ENCODE assay signal across 3 cellular contexts in the genomic region with DNA sequence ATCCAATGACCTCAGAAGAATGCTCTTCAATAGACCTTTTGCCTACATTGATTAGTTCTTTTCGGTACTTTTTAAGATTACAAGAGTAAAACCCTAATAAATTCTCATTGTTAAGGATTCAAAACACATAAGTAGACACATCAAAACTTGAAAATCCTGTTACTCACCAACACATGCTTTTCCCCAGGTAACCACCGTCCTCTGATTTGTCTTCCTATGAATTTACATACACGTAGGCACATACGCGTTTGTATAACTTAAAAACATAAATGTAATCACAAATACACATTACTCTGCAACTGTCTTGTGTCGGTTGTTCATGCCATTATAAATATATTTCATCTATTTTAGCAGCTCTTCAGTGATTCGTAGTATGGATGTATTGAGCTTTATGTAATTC.
TF ChIP-seq lines count a peak whose summit lies in the region.

No MANE protein-coding gene starts in this region.

TF ChIP-seq in A549, 52 proteins besides CTCF, POLR2A, EP300 and RAD21:
- TF ChIP-seq ZNF302 (CRISPR knock-in tag; IDR thresholded peaks at IDR 0.05) (no peak), FOSB (CRISPR knock-in tag; IDR thresholded peaks at IDR 0.05) (no peak)
TF ChIP-seq in A549: peak in this region for 0.

TF ChIP-seq in HEK293, 187 proteins besides CTCF, POLR2A, EP300 and RAD21:
- TF ChIP-seq ZNF791 (tag by site-specific recombination; IDR thresholded peaks at IDR 0.05), result no peak
- no peak for TF ChIP-seq ZNF521 (tag by site-specific recombination; IDR thresholded peaks at IDR 0.05)
- TF ChIP-seq ZNF677 (tag by site-specific recombination; IDR thresholded peaks at IDR 0.05), result no peak
- no peak for TF ChIP-seq ZNF274 (IDR thresholded peaks at IDR 0.05; ENCODE audit: low read length)
- no peak for TF ChIP-seq ZNF274 (tag by site-specific recombination; IDR thresholded peaks at IDR 0.05; ENCODE audit: borderline replicate concordance)
- TF ChIP-seq MEIS1 (CRISPR knock-in tag; IDR thresholded peaks at IDR 0.05; ENCODE audit: borderline replicate concordance), result no peak
- TF ChIP-seq ZIC2 (tag by site-specific recombination; IDR thresholded peaks at IDR 0.05), result no peak
- TF ChIP-seq ZNF785 (tag by site-specific recombination; IDR thresholded peaks at IDR 0.05), result no peak
- no peak for TF ChIP-seq ZNF555 (tag by site-specific recombination; conservative IDR thresholded peaks at IDR 0.05)
- no peak for TF ChIP-seq ZBTB1 (tag by site-specific recombination; IDR thresholded peaks at IDR 0.05)
- no peak for TF ChIP-seq ZFP41 (tag by site-specific recombination; IDR thresholded peaks at IDR 0.05; ENCODE audit: borderline replicate concordance)
- no peak for TF ChIP-seq TCF7L2 (IDR thresholded peaks at IDR 0.05; ENCODE audit: borderline replicate concordance, low read depth, low read length)
- TF ChIP-seq, protein P1, sequence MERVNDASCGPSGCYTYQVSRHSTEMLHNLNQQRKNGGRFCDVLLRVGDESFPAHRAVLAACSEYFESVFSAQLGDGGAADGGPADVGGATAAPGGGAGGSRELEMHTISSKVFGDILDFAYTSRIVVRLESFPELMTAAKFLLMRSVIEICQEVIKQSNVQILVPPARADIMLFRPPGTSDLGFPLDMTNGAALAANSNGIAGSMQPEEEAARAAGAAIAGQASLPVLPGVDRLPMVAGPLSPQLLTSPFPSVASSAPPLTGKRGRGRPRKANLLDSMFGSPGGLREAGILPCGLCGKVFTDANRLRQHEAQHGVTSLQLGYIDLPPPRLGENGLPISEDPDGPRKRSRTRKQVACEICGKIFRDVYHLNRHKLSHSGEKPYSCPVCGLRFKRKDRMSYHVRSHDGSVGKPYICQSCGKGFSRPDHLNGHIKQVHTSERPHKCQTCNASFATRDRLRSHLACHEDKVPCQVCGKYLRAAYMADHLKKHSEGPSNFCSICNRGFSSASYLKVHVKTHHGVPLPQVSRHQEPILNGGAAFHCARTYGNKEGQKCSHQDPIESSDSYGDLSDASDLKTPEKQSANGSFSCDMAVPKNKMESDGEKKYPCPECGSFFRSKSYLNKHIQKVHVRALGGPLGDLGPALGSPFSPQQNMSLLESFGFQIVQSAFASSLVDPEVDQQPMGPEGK (tag by site-specific recombination; IDR thresholded peaks at IDR 0.05), result no peak
- TF ChIP-seq, protein P2, sequence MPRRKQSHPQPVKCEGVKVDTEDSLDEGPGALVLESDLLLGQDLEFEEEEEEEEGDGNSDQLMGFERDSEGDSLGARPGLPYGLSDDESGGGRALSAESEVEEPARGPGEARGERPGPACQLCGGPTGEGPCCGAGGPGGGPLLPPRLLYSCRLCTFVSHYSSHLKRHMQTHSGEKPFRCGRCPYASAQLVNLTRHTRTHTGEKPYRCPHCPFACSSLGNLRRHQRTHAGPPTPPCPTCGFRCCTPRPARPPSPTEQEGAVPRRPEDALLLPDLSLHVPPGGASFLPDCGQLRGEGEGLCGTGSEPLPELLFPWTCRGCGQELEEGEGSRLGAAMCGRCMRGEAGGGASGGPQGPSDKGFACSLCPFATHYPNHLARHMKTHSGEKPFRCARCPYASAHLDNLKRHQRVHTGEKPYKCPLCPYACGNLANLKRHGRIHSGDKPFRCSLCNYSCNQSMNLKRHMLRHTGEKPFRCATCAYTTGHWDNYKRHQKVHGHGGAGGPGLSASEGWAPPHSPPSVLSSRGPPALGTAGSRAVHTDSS (tag by site-specific recombination; IDR thresholded peaks at IDR 0.05), result no peak
- TF ChIP-seq KLF7 (tag by site-specific recombination; IDR thresholded peaks at IDR 0.05; ENCODE audit: borderline replicate concordance), result no peak
- TF ChIP-seq ZNF426 (tag by site-specific recombination; IDR thresholded peaks at IDR 0.05), result no peak
- TF ChIP-seq HOXD13 (CRISPR knock-in tag; IDR thresholded peaks at IDR 0.05; ENCODE audit: borderline replicate concordance), result no peak
- no peak for TF ChIP-seq BCL11B (tag by site-specific recombination; IDR thresholded peaks at IDR 0.05; ENCODE audit: low read depth)
- TF ChIP-seq ZNF10 (tag by site-specific recombination; IDR thresholded peaks at IDR 0.05), result no peak
- no peak for TF ChIP-seq ZFP3 (tag by site-specific recombination; IDR thresholded peaks at IDR 0.05; ENCODE audit: low read depth)
- TF ChIP-seq ZNF776 (tag by site-specific recombination; IDR thresholded peaks at IDR 0.05; ENCODE audit: borderline replicate concordance), result no peak

TF ChIP-seq in GM12878, 131 proteins besides CTCF, POLR2A, EP300 and RAD21:
- TF ChIP-seq YY1 (IDR thresholded peaks at IDR 0.05; ENCODE audit: low read depth, low read length), result no peak
- TF ChIP-seq, protein P3, sequence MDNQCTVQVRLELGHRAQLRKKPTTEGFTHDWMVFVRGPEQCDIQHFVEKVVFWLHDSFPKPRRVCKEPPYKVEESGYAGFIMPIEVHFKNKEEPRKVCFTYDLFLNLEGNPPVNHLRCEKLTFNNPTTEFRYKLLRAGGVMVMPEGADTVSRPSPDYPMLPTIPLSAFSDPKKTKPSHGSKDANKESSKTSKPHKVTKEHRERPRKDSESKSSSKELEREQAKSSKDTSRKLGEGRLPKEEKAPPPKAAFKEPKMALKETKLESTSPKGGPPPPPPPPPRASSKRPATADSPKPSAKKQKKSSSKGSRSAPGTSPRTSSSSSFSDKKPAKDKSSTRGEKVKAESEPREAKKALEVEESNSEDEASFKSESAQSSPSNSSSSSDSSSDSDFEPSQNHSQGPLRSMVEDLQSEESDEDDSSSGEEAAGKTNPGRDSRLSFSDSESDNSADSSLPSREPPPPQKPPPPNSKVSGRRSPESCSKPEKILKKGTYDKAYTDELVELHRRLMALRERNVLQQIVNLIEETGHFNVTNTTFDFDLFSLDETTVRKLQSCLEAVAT (IDR thresholded peaks at IDR 0.05), result no peak
- TF ChIP-seq CEBPB (IDR thresholded peaks at IDR 0.05; ENCODE audit: borderline replicate concordance in 1 of 2, low read depth in 2 of 2, low read length in 2 of 2), result no peak
- TF ChIP-seq, protein P4, sequence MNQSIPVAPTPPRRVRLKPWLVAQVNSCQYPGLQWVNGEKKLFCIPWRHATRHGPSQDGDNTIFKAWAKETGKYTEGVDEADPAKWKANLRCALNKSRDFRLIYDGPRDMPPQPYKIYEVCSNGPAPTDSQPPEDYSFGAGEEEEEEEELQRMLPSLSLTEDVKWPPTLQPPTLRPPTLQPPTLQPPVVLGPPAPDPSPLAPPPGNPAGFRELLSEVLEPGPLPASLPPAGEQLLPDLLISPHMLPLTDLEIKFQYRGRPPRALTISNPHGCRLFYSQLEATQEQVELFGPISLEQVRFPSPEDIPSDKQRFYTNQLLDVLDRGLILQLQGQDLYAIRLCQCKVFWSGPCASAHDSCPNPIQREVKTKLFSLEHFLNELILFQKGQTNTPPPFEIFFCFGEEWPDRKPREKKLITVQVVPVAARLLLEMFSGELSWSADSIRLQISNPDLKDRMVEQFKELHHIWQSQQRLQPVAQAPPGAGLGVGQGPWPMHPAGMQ (IDR thresholded peaks at IDR 0.05; ENCODE audit: borderline replicate concordance), result no peak
- TF ChIP-seq, protein P5, sequence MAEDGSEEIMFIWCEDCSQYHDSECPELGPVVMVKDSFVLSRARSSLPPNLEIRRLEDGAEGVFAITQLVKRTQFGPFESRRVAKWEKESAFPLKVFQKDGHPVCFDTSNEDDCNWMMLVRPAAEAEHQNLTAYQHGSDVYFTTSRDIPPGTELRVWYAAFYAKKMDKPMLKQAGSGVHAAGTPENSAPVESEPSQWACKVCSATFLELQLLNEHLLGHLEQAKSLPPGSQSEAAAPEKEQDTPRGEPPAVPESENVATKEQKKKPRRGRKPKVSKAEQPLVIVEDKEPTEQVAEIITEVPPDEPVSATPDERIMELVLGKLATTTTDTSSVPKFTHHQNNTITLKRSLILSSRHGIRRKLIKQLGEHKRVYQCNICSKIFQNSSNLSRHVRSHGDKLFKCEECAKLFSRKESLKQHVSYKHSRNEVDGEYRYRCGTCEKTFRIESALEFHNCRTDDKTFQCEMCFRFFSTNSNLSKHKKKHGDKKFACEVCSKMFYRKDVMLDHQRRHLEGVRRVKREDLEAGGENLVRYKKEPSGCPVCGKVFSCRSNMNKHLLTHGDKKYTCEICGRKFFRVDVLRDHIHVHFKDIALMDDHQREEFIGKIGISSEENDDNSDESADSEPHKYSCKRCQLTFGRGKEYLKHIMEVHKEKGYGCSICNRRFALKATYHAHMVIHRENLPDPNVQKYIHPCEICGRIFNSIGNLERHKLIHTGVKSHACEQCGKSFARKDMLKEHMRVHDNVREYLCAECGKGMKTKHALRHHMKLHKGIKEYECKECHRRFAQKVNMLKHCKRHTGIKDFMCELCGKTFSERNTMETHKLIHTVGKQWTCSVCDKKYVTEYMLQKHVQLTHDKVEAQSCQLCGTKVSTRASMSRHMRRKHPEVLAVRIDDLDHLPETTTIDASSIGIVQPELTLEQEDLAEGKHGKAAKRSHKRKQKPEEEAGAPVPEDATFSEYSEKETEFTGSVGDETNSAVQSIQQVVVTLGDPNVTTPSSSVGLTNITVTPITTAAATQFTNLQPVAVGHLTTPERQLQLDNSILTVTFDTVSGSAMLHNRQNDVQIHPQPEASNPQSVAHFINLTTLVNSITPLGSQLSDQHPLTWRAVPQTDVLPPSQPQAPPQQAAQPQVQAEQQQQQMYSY (CRISPR knock-in tag; IDR thresholded peaks at IDR 0.05), result no peak
- no peak for TF ChIP-seq TCF3 (IDR thresholded peaks at IDR 0.05; ENCODE audit: borderline replicate concordance, insufficient read depth, low read depth, low read length)
- TF ChIP-seq RCOR1 (conservative IDR thresholded peaks at IDR 0.05; ENCODE audit: low read depth, low read length), result no peak
- TF ChIP-seq ETV6 (conservative IDR thresholded peaks at IDR 0.05 in 1 of 2, IDR thresholded peaks at IDR 0.05 in 1 of 2; ENCODE audit: borderline replicate concordance in 1 of 2, low read depth in 1 of 2), result no peak
- no peak for TF ChIP-seq TBL1XR1 (IDR thresholded peaks at IDR 0.05; ENCODE audit: low read depth, low read length)
TF ChIP-seq in GM12878: peak in this region for 0.
